Comparison of ENCODE assay signal across 21 cellular contexts in the genomic region with DNA sequence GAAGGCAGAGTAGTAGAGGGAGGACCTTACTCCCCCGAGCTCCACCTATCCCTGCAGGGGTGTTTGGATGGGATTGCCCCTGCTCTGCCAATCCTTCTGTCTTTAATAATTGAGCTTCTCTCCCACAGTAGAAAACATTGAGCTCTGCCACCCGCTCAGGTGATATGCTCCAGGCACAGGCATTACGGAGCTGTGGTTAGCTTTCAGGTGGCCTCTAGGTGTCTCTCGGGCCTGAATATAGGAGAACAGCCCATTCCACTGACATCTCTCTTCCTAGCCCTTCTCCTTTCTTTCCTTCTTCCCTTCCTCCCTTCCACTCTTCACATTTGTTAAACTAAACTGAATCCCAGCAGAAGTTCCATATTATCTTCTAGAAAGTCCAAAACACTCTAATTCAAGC.
DNase-seq lines count a peak whose midpoint lies in the region; ATAC-seq, FAIRE-seq and TF ChIP-seq lines count a peak whose summit lies in the region.
"Had no signal": no experiment of that assay in that cellular context is flagged by ENCODE, and none has a peak within 500 bp of the region (broad histone marks: within the 10 kb centered on the region; RNA-seq: fewer than 3 reads in every experiment).

No MANE protein-coding gene starts in this region.

- H3K27ac ChIP-seq in HepG2 (ENCODE audit: extremely low read length, insufficient read depth, low read length) (no peak overlapping the region), right lobe of liver (no peak overlapping the region), WERI-Rb-1 (no peak overlapping the region)

- TF ChIP-seq RAD21 in HepG2 (CRISPR knock-in tag; IDR thresholded peaks at IDR 0.05): no peak

- no peaks in the 10 kb centered on the region for H3K27me3 ChIP-seq in HepG2 (ENCODE audit: control insufficient read depth in 1 of 2, insufficient read depth in 2 of 2, low read length in 2 of 2)
- no peaks in the 10 kb centered on the region for H3K27me3 ChIP-seq in right lobe of liver
- no peaks in the 10 kb centered on the region for H3K27me3 ChIP-seq in WERI-Rb-1 (ENCODE audit: insufficient read depth, low read depth, severe bottlenecking)

- in situ Hi-C loops in HepG2 (cut with HindIII; ENCODE audit: extremely low pct_ligation_motif_present, low pct_unique_long_range_greater_than_20kb): no loop called here

- no peaks in the 10 kb centered on the region for H3K36me3 ChIP-seq in HepG2 (replicated peaks in 1 of 2; ENCODE audit: control insufficient read depth in 1 of 2, insufficient read depth in 2 of 2, low read length in 2 of 2)
- H3K36me3 ChIP-seq in right lobe of liver: no peaks in the 10 kb centered on the region
- no peaks in the 10 kb centered on the region for H3K36me3 ChIP-seq in WERI-Rb-1
- H3K36me3 ChIP-seq: HAP-1 had no signal

- peak; percentile 57 for TF ChIP-seq CTCF in HepG2 (CRISPR knock-in tag; IDR thresholded peaks at IDR 0.05)
- TF ChIP-seq CTCF in right lobe of liver (IDR thresholded peaks at IDR 0.05): no peak
- TF ChIP-seq CTCF in WERI-Rb-1 (IDR thresholded peaks at IDR 0.05; ENCODE audit: low read depth, low read length): 0 out of 2 replicates have a peak, but pooled peaks have one; percentile 14

- whole genome bisulfite sequencing in HepG2 (ENCODE audit: low lambda C conversion rate): 7% methylated on average over 3 of the region's 4 CpGs
- WGBS in right lobe of liver (ENCODE audit: insufficient coverage, low coverage, low lambda C conversion rate, missing lambda C conversion rate): 65% methylated on average over 2 of the region's 4 CpGs

- peak; percentile 92 for ATAC-seq in HepG2
- ATAC-seq in right lobe of liver: no peak
- no peak for ATAC-seq in HG03039 (IDR thresholded peaks at IDR 0.05; ENCODE audit: unreplicated experiment)
- ATAC-seq: Right ventricle myocardium inferior had no signal

- intact Hi-C loops in HepG2 (cut with micrococcal nuclease; ENCODE audit: unreplicated experiment) (loop anchor here (1.0 kb wide), 1 partner anchor 421 kb away; no protein-coding TSS in a partner anchor), right lobe of liver (cut with DNase I) (no loop called here)

- H3K4me2 ChIP-seq in HepG2 (ENCODE audit: low read depth, low read length): no peak overlapping the region

- POLR2A ChIA-PET in HepG2 (lab: Yijun Ruan, JAX): no interaction called here

- H3K4me3 ChIP-seq in HepG2 (replicated peaks in 1 of 3; ENCODE audit: insufficient read depth in 1 of 3, low read depth in 2 of 3, low read length in 3 of 3) (no peak overlapping the region), right lobe of liver (no peak overlapping the region), WERI-Rb-1 (ENCODE audit: low read depth, low read length) (no peak overlapping the region)
- H3K4me3 ChIP-seq: HAP-1 had no signal

- H3K4me1 ChIP-seq in HepG2 (ENCODE audit: insufficient read depth, low read length) (no peaks in the 10 kb centered on the region), right lobe of liver (peaks cover 0 to 14% (median 6%) of the 10 kb centered on the region in 4 donors)
- H3K4me1 ChIP-seq: HAP-1 had no signal

- H2AFZ ChIP-seq in HepG2 (ENCODE audit: low read length): no peak overlapping the region

- no peaks in the 10 kb centered on the region for H4K20me1 ChIP-seq in HepG2 (ENCODE audit: insufficient read depth, low read length)

- CTCF ChIA-PET in HepG2 (lab: Yijun Ruan, JAX; ENCODE audit: low intra/inter-chr PET ratio, low total read pairs): no interaction called here

- H3K79me2 ChIP-seq in HepG2 (ENCODE audit: insufficient read depth, low read length): no peaks in the 10 kb centered on the region

- FAIRE-seq in HepG2 (lab: Jason Lieb, UNC): peak; percentile 53
- FAIRE-seq: GM12892, RCC 7860 had no signal

- peak; percentile 7 for DNase-seq in HepG2 (ENCODE audit: low spot score)
- DNase-seq in right lobe of liver: no peak
- no peak for DNase-seq in WERI-Rb-1
- peak; percentile 38 for DNase-seq in iPS-NIHi7 (ENCODE audit: extremely low spot score)
- DNase-seq in NCI-H748 treated with DMSO at 0.1 percent for 48 hours (lab: John Stamatoyannopoulos, UW): no peak
- no peak for DNase-seq in COR-L47 (lab: John Stamatoyannopoulos, UW)
- DNase-seq in AML-193 (lab: John Stamatoyannopoulos, UW): no peak
- DNase-seq: 8988T; CD4-positive, CD25-positive, alpha-beta regulatory T cell; DMS153; GF-D8; NCI-H1417; NCI-H187 treated with DMSO at 0.1 percent for 48 hours; NCI-H345; NCI-H524 treated with DMSO at 0.1 percent for 48 hours; SW 1271 had no signal

- TF ChIP-seq POLR2A in HepG2 (IDR thresholded peaks at IDR 0.05; ENCODE audit: insufficient read depth in 1 of 2, low read depth in 2 of 2, low read length in 2 of 2) (no peak), right lobe of liver (IDR thresholded peaks at IDR 0.05) (no peak)

- TF ChIP-seq EP300 in HepG2 (IDR thresholded peaks at IDR 0.05; ENCODE audit: low read depth in 2 of 2, low read length in 2 of 2) (no peak), HepG2 (CRISPR knock-in tag; IDR thresholded peaks at IDR 0.05; ENCODE audit: borderline replicate concordance) (no peak)

- no peak overlapping the region for H3K9ac ChIP-seq in HepG2 (ENCODE audit: insufficient read depth, low read depth, low read length)

- H3K9me3 ChIP-seq in HepG2 (ENCODE audit: low read length) (no peaks in the 10 kb centered on the region), right lobe of liver (no peaks in the 10 kb centered on the region), WERI-Rb-1 (ENCODE audit: severe bottlenecking) (no peaks in the 10 kb centered on the region)
- H3K9me3 ChIP-seq: HAP-1 had no signal

- no TSS peak for BruUV-seq in HepG2 (replicated peaks; lab: Mats Ljungman, UMichigan)

TF ChIP-seq in HepG2, 621 proteins besides CTCF, POLR2A, EP300 and RAD21:
- TF ChIP-seq, protein P1, sequence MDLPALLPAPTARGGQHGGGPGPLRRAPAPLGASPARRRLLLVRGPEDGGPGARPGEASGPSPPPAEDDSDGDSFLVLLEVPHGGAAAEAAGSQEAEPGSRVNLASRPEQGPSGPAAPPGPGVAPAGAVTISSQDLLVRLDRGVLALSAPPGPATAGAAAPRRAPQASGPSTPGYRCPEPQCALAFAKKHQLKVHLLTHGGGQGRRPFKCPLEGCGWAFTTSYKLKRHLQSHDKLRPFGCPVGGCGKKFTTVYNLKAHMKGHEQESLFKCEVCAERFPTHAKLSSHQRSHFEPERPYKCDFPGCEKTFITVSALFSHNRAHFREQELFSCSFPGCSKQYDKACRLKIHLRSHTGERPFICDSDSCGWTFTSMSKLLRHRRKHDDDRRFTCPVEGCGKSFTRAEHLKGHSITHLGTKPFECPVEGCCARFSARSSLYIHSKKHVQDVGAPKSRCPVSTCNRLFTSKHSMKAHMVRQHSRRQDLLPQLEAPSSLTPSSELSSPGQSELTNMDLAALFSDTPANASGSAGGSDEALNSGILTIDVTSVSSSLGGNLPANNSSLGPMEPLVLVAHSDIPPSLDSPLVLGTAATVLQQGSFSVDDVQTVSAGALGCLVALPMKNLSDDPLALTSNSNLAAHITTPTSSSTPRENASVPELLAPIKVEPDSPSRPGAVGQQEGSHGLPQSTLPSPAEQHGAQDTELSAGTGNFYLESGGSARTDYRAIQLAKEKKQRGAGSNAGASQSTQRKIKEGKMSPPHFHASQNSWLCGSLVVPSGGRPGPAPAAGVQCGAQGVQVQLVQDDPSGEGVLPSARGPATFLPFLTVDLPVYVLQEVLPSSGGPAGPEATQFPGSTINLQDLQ (CRISPR knock-in tag; IDR thresholded peaks at IDR 0.05): no peak
- no peak for TF ChIP-seq ZFP1 (CRISPR knock-in tag; IDR thresholded peaks at IDR 0.05)
- TF ChIP-seq STAG1 (CRISPR knock-in tag; IDR thresholded peaks at IDR 0.05): peak; percentile 78
- TF ChIP-seq SMC3 (IDR thresholded peaks at IDR 0.05; ENCODE audit: low read length): peak; percentile 26; the same call in 1 of the 2 replicates
- TF ChIP-seq ZNF883 (CRISPR knock-in tag; IDR thresholded peaks at IDR 0.05; ENCODE audit: not compliant biosample characterization): no peak
- TF ChIP-seq ZNF234 (CRISPR knock-in tag; conservative IDR thresholded peaks at IDR 0.05): no peak
- TF ChIP-seq, protein P2, sequence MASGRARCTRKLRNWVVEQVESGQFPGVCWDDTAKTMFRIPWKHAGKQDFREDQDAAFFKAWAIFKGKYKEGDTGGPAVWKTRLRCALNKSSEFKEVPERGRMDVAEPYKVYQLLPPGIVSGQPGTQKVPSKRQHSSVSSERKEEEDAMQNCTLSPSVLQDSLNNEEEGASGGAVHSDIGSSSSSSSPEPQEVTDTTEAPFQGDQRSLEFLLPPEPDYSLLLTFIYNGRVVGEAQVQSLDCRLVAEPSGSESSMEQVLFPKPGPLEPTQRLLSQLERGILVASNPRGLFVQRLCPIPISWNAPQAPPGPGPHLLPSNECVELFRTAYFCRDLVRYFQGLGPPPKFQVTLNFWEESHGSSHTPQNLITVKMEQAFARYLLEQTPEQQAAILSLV (CRISPR knock-in tag; IDR thresholded peaks at IDR 0.05; ENCODE audit: borderline replicate concordance): no peak
- TF ChIP-seq ZFP82 (CRISPR knock-in tag; IDR thresholded peaks at IDR 0.05; ENCODE audit: borderline replicate concordance): no peak
- TF ChIP-seq KDM3A (CRISPR knock-in tag; IDR thresholded peaks at IDR 0.05; ENCODE audit: low read depth): no peak

Comparison
In these comparisons a context has a peak if more than half of its experiments do, and no peak if none do; other contexts are left out.
1. DNase-seq: peak in HepG2 (single experiment) and iPS-NIHi7 (single experiment); none in right lobe of liver (0 of 3), WERI-Rb-1 (single experiment), NCI-H748 treated with DMSO at 0.1 percent for 48 hours (single experiment), COR-L47 (single experiment) and AML-193 (0 of 2).
2. CTCF ChIP-seq: peak in HepG2 (single experiment) and WERI-Rb-1 (single experiment); none in right lobe of liver (0 of 4).